In the genomic region with DNA sequence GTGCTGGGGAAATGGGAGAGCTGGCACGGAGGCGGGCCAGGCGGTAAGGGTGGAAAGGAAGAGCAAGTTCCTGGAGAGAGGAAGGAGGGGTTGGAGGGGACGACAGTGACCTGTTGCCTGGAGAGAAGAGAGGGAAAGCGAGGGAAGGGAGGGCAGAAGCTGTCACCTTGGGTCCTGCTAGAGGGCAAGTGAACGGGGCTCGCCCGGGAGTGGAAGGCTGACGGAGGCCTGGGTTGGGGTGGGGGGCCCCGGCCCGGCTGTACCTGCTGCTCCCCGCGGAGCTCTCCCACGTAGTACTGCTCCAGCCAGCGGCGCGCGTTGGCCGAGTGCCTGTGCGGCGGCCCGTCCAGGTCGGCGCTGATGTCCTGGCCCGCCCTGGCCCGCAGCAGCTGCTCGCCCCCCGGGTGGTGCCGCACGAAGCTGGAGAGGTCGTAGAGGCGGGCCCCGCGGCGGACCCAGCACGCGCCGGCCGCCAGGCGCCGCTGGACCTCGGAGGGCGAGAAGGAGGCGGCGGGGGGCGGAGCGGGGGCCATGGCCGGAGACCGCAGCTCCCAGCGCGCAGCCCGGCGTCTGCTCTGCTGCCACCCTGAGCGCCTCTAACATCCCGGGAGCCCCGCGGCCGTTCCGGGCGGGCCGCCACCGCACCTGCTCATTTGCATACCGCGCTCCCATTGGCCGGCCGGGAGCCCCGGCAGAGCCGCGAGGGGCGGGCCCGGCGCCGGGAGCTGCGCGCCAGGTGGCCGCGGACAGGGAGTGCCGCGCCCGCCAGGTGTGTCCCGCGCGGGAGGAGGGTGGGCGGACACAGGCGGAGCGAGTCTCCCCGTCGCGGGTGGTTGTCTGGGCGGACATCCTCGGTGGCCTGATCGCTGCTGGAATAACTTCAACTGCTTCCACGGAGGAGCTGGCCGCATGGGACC, we compare ENCODE assay signal across 8 cellular contexts. TPM values are rescaled to one million over a fixed set of nuclear protein-coding genes. Genes with fewer than 3 reads are reported as not detected.
A peak's percentile ranks its signal among the peaks of the same experiment; 100 is the strongest.
DNase-seq lines count a peak whose midpoint lies in the region; ATAC-seq, FAIRE-seq and TF ChIP-seq lines count a peak whose summit lies in the region.

A gene with protein sequence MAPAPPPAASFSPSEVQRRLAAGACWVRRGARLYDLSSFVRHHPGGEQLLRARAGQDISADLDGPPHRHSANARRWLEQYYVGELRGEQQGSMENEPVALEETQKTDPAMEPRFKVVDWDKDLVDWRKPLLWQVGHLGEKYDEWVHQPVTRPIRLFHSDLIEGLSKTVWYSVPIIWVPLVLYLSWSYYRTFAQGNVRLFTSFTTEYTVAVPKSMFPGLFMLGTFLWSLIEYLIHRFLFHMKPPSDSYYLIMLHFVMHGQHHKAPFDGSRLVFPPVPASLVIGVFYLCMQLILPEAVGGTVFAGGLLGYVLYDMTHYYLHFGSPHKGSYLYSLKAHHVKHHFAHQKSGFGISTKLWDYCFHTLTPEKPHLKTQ (minus strand): TSS at position 598 of the 917 bp plus-strand sequence. CDS start 65 bp downstream, at position 533.

- H3K4me2 ChIP-seq in astrocyte (ENCODE audit: low read length) (peak within 1 kb of the TSS; percentile 72), skeletal muscle satellite cell (ENCODE audit: low read length) (peak within 1 kb of the TSS; percentile 71)

- peak within 1 kb of the TSS; percentile 34 for H2AFZ ChIP-seq in astrocyte (ENCODE audit: low read depth, low read length)

- no peaks in the 10 kb centered on the region for H3K9me3 Mint-ChIP-seq in T-helper 2 cell treated with Interferon-gamma antibody and Interleukin-4, amounts not matched to agents 5 μg/mL and 100 μg/mL, for 36 hours
- peaks cover 3% of the 10 kb centered on the region for H3K9me3 Mint-ChIP-seq in astrocyte (ENCODE audit: unreplicated experiment)

- H3K4me3 ChIP-seq in astrocyte (ENCODE audit: insufficient read depth, low read depth, low read length), result peak within 1 kb of the TSS; percentile 1
- H3K4me3 ChIP-seq in iPS-15b (ENCODE audit: low read depth, low read length), result peak within 1 kb of the TSS; percentile 75
- peak within 1 kb of the TSS; percentile 35 for H3K4me3 ChIP-seq in skeletal muscle satellite cell (ENCODE audit: low read length)

- peaks cover 38% of the 10 kb centered on the region for H3K27me3 Mint-ChIP-seq in T-helper 2 cell treated with Interferon-gamma antibody and Interleukin-4, amounts not matched to agents 5 μg/mL and 100 μg/mL, for 36 hours (ENCODE audit: low read depth)
- peaks cover 54% of the 10 kb centered on the region for H3K27me3 Mint-ChIP-seq in astrocyte (ENCODE audit: low read depth, unreplicated experiment)

- H3K36me3 ChIP-seq in astrocyte (ENCODE audit: insufficient read depth, low read length), result no peaks in the 10 kb centered on the region
- no peaks in the 10 kb centered on the region for H3K36me3 ChIP-seq in iPS-15b (ENCODE audit: control insufficient read depth, insufficient read depth, low read length)
- no peaks in the 10 kb centered on the region for H3K36me3 ChIP-seq in skeletal muscle satellite cell (ENCODE audit: insufficient read depth, low read length)

- H3K9me3 ChIP-seq in astrocyte (ENCODE audit: insufficient read depth, low read depth, low read length), result no peaks in the 10 kb centered on the region
- H3K9me3 ChIP-seq in iPS-15b (ENCODE audit: control insufficient read depth, insufficient read depth, low read length), result no peaks in the 10 kb centered on the region
- H3K9me3 ChIP-seq in skeletal muscle satellite cell (replicated peaks; ENCODE audit: low read length), result no peaks in the 10 kb centered on the region

- no peak for FAIRE-seq in astrocyte (lab: Jason Lieb, UNC)

- H3K9ac ChIP-seq in astrocyte (ENCODE audit: low read length) (no peak within 1 kb of the TSS), iPS-15b (ENCODE audit: low read depth, low read length) (peak within 1 kb of the TSS; percentile 77), skeletal muscle satellite cell (ENCODE audit: low read depth, low read length) (no peak within 1 kb of the TSS)

- DNase-seq in GM13977 (ENCODE audit: low spot score) (peak; percentile 93), NCI-H1417 treated with DMSO at 0.1 percent for 48 hours (lab: John Stamatoyannopoulos, UW) (peak; percentile 63), astrocyte (ENCODE audit: low read depth) (peak; percentile 10), GDM1 (lab: John Stamatoyannopoulos, UW) (no peak)
- peak; percentile 74 for DNase-seq in T-helper 2 cell treated with Interferon-gamma antibody and Interleukin-4, amounts not matched to agents 5 μg/mL and 100 μg/mL, for 36 hours (ENCODE audit: low spot score)

- H3K4me3 Mint-ChIP-seq in T-helper 2 cell treated with Interferon-gamma antibody and Interleukin-4, amounts not matched to agents 5 μg/mL and 100 μg/mL, for 36 hours, result peak within 1 kb of the TSS; percentile 70
- H3K4me3 Mint-ChIP-seq in astrocyte (ENCODE audit: unreplicated experiment), result peak within 1 kb of the TSS; percentile 71

- H3K4me1 ChIP-seq in astrocyte (ENCODE audit: insufficient read depth, low read length) (peaks cover 3% of the 10 kb centered on the region), iPS-15b (ENCODE audit: control insufficient read depth, insufficient read depth, low read length) (peaks cover 4% of the 10 kb centered on the region), skeletal muscle satellite cell (ENCODE audit: control insufficient read depth, insufficient read depth, low read length) (peaks cover 8% of the 10 kb centered on the region)

- peak; percentile 86 for ATAC-seq in HG02763 (IDR thresholded peaks at IDR 0.05; ENCODE audit: unreplicated experiment)

- TF ChIP-seq CTCF in GM13977 (IDR thresholded peaks at IDR 0.05; ENCODE audit: extremely low read depth, insufficient read depth, missing control alignments) (peak; percentile 52), astrocyte (IDR thresholded peaks at IDR 0.05; ENCODE audit: insufficient read depth, low read depth, low read length) (no peak)

- H3K27ac ChIP-seq in astrocyte (ENCODE audit: low read depth, low read length), result no peak within 1 kb of the TSS

- in situ Hi-C loops in GM13977 (cut with MboI; ENCODE audit: low pct_unique_long_range_greater_than_20kb, low sequenced_read_pairs, unreplicated experiment), result no loop called here

- H4K20me1 ChIP-seq in astrocyte (ENCODE audit: insufficient read depth, low read length), result no peaks in the 10 kb centered on the region

- no peak within 1 kb of the TSS for H3K27ac Mint-ChIP-seq in T-helper 2 cell treated with Interferon-gamma antibody and Interleukin-4, amounts not matched to agents 5 μg/mL and 100 μg/mL, for 36 hours
- H3K27ac Mint-ChIP-seq in astrocyte (ENCODE audit: unreplicated experiment), result no peak within 1 kb of the TSS

- H3K27me3 ChIP-seq in astrocyte (ENCODE audit: insufficient read depth, low read length), result peaks cover 34% of the 10 kb centered on the region
- peaks cover 4% of the 10 kb centered on the region for H3K27me3 ChIP-seq in iPS-15b (ENCODE audit: control insufficient read depth, insufficient read depth, low read length)
- peaks cover 62% of the 10 kb centered on the region for H3K27me3 ChIP-seq in skeletal muscle satellite cell (ENCODE audit: control insufficient read depth, insufficient read depth, low read length)

- peaks cover 9% of the 10 kb centered on the region for H3K4me1 Mint-ChIP-seq in T-helper 2 cell treated with Interferon-gamma antibody and Interleukin-4, amounts not matched to agents 5 μg/mL and 100 μg/mL, for 36 hours (ENCODE audit: low read depth)
- H3K4me1 Mint-ChIP-seq in astrocyte (ENCODE audit: low read depth, unreplicated experiment), result no peaks in the 10 kb centered on the region

- no peaks in the 10 kb centered on the region for H3K36me3 Mint-ChIP-seq in T-helper 2 cell treated with Interferon-gamma antibody and Interleukin-4, amounts not matched to agents 5 μg/mL and 100 μg/mL, for 36 hours (ENCODE audit: low read depth)
- no peaks in the 10 kb centered on the region for H3K36me3 Mint-ChIP-seq in astrocyte (ENCODE audit: low read depth, unreplicated experiment)

- H3K79me2 ChIP-seq in astrocyte (ENCODE audit: insufficient read depth, low read length), result no peaks in the 10 kb centered on the region

RNA-seq across cellular contexts. Expression of the gene that starts here (rescaled TPM):
- 0.14 TPM in 1 of 2 replicates, not detected in the other for total RNA-seq in astrocyte
- total RNA-seq in skeletal muscle satellite cell (2012; rRNA removed), result under 0.01 TPM in 1 of 2 replicates, not detected in the other

Comparison
In these comparisons a context has a peak if more than half of its experiments do, and no peak if none do; other contexts are left out.
1. Peak in DNase-seq, H3K4me3 ChIP-seq and H3K4me2 ChIP-seq in astrocyte; RNA of the gene not detected or under 1 TPM.
2. H3K4me3 ChIP-seq: peak in every context shown above with its lines; median percentile 75 in iPS-15b; 35 in skeletal muscle satellite cell; 1 in astrocyte.